ENCODE assay signal across 20 cellular contexts in the genomic region with DNA sequence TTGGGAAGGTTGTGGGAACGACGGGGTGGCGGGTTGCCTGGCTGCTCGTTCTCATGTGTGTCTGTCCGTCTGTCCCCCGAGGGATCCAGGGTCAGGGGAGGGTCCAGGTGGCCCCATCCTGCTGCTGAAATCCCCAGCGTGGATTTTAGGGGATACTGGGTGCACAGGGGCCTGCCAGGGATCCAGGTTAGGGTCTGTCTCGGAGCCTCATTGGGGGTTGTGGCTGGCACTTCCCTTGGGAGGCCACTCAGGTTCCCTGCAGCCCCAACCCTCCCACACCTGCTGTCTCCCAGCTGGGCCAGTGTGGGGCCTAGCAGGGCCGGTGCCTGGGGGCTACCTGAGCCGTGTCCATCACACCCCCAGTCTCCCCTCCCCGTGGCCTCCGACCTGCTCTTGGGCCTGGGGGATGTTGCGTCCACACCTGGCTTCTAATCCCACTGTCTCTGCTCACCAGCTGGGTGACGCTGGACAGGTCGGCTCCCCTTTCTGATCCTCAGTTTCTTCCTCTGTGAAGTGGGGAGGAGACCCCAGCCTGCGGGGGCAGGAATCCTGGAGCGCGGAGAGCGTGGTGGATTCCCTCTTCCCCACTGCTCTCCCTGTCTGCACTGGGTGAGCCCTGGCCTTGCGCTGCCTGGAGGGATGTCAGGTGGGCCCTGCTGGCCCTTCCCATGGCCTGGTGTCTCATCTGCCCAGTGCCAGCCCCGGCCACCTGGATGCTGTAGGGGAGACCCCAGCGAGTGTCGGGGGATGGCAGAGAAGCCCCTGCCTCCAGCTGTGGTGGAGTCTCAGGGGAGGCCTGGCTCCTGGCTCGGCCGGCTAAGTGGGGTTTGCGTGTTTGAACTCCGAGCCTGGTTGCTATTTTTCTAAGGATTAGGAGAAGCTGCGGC.
DNase-seq lines count a peak whose midpoint lies in the region; ATAC-seq and TF ChIP-seq lines count a peak whose summit lies in the region.
"Had no signal": no experiment of that assay in that cellular context is flagged by ENCODE, and none has a peak within 500 bp of the region (broad histone marks: within the 10 kb centered on the region; RNA-seq: fewer than 3 reads in every experiment).

No MANE protein-coding gene starts in this region.

- no peak overlapping the region; the same call in 1 of the 2 replicates for H2BK15ac ChIP-seq in H9 (ENCODE audit: low read depth, low read length)

- no peak overlapping the region for H4K5ac ChIP-seq in H9 (ENCODE audit: insufficient read length, low read depth, low read length)

- H3K56ac ChIP-seq in H9 (ENCODE audit: insufficient read length, low read depth, low read length), result no peak overlapping the region

- H3K36me3 Mint-ChIP-seq in H9 (ENCODE audit: insufficient read depth in 1 of 3, low read depth in 3 of 3), result no peaks in the 10 kb centered on the region
- no peaks in the 10 kb centered on the region for H3K36me3 Mint-ChIP-seq in Calu3 (ENCODE audit: insufficient read depth, unreplicated experiment)
- H3K36me3 Mint-ChIP-seq: CD8-positive, alpha-beta T cell had no signal

- no CpG with 5 or more reads among the region's 28 CpGs for WGBS in H9 (ENCODE audit: extremely low coverage, insufficient read length, low lambda C conversion rate)
- 73 to 92% (median 80%) methylated on average over 19 to 28 of the region's 28 CpGs for WGBS in spleen, 5 donors

- H3T11ph ChIP-seq in H9 (ENCODE audit: low read length), result no peak overlapping the region

- ATAC-seq in lower lobe of right lung, result peak; percentile 10 to 23
- ATAC-seq: CD8-positive, alpha-beta T cell; K562 had no signal

- H3K27me3 Mint-ChIP-seq in H9 (ENCODE audit: low read depth) (no peaks in the 10 kb centered on the region; the same call in 1 of the 2 replicates), Calu3 (ENCODE audit: unreplicated experiment) (peaks cover 43% of the 10 kb centered on the region)

- peaks cover 0 to 30% (median 21%) of the 10 kb centered on the region in 10 experiments; a peak in 13 of 20 replicates for H3K4me1 ChIP-seq in BLaER1 treated with 17β-estradiol and CSF1 and Interleukin-3, amounts not matched to agents 10 nM and 100 nM
- no peaks in the 10 kb centered on the region for H3K4me1 ChIP-seq in H9 (ENCODE audit: insufficient read depth, low read length)
- no peaks in the 10 kb centered on the region for H3K4me1 ChIP-seq in lower lobe of right lung
- H3K4me1 ChIP-seq in spleen, result no peaks in the 10 kb centered on the region
- H3K4me1 ChIP-seq: HAP-1 had no signal

- H2BK20ac ChIP-seq in H9 (ENCODE audit: low read depth, low read length, poor library complexity, severe bottlenecking), result no peak overlapping the region

- H4K20me1 ChIP-seq in BLaER1 treated with 17β-estradiol and CSF1 and Interleukin-3, amounts not matched to agents 10 nM and 100 nM, result peaks cover 0 to 12% (median 0%) of the 10 kb centered on the region in 11 experiments; a peak in 1 of 22 replicates
- no peaks in the 10 kb centered on the region for H4K20me1 ChIP-seq in H9 (ENCODE audit: control insufficient read depth, insufficient read depth, insufficient read length)

- CTCF ChIA-PET in Calu3 (lab: Charles Lee), result interaction anchor here (0.6 kb wide), 1 partner anchor 61 kb away, joined by 3 read pairs; no protein-coding TSS in a partner anchor

- H3K36me3 ChIP-seq in BLaER1 treated with 17β-estradiol and CSF1 and Interleukin-3, amounts not matched to agents 10 nM and 100 nM, result no peaks in the 10 kb centered on the region
- H3K36me3 ChIP-seq in lower lobe of right lung, result no peaks in the 10 kb centered on the region
- no peaks in the 10 kb centered on the region for H3K36me3 ChIP-seq in spleen
- H3K36me3 ChIP-seq: HAP-1 had no signal

- H3K79me2 ChIP-seq in H9 (ENCODE audit: insufficient read depth, low read length), result no peaks in the 10 kb centered on the region

- no peak for TF ChIP-seq CTCF in H9 (conservative IDR thresholded peaks at IDR 0.05)
- TF ChIP-seq CTCF in lower lobe of right lung (IDR thresholded peaks at IDR 0.05), result no peak
- TF ChIP-seq CTCF in spleen (IDR thresholded peaks at IDR 0.05 in 8 of 11, conservative IDR thresholded peaks at IDR 0.05 in 3 of 11), result no peak
- TF ChIP-seq CTCF in Calu3 (IDR thresholded peaks at IDR 0.05; ENCODE audit: unreplicated experiment), result no peak

- H2BK12ac ChIP-seq in H9 (ENCODE audit: insufficient read length, low read depth, low read length), result no peak overlapping the region

- H3K14ac ChIP-seq in H9 (ENCODE audit: insufficient read depth, low read length), result no peak overlapping the region; the same call in 1 of the 2 replicates

- no peaks in the 10 kb centered on the region for H3K9me3 ChIP-seq in BLaER1 treated with 17β-estradiol and CSF1 and Interleukin-3, amounts not matched to agents 10 nM and 100 nM (replicated peaks in 1 of 11)
- H3K9me3 ChIP-seq in H9 (ENCODE audit: control insufficient read depth, low read depth, low read length) (no peaks in the 10 kb centered on the region), lower lobe of right lung (no peaks in the 10 kb centered on the region), spleen (peaks cover 0 to 9% (median 0%) of the 10 kb centered on the region in 8 donors)
- H3K9me3 ChIP-seq: HAP-1 had no signal

- intact Hi-C loops in lower lobe of right lung (cut with DNase I) (no loop called here), spleen (cut with DNase I; ENCODE audit: low total_unique reads) (no loop called here), Calu3 (cut with micrococcal nuclease; ENCODE audit: unreplicated experiment) (no loop called here)

- H4K91ac ChIP-seq in H9 (ENCODE audit: insufficient read length, low read depth, low read length), result no peak overlapping the region

- TF ChIP-seq POLR2A in spleen (IDR thresholded peaks at IDR 0.05), result no peak

- H3K4me1 Mint-ChIP-seq in H9 (no peaks in the 10 kb centered on the region), Calu3 (ENCODE audit: low read depth, unreplicated experiment) (no peaks in the 10 kb centered on the region)

- no peak overlapping the region for H3K4me3 ChIP-seq in BLaER1 treated with 17β-estradiol and CSF1 and Interleukin-3, amounts not matched to agents 10 nM and 100 nM
- no peak overlapping the region for H3K4me3 ChIP-seq in lower lobe of right lung
- no peak overlapping the region for H3K4me3 ChIP-seq in spleen
- H3K4me3 ChIP-seq: HAP-1, K562, PC-9, SK-N-MC had no signal

- H3K4me2 ChIP-seq in BLaER1 treated with 17β-estradiol and CSF1 and Interleukin-3, amounts not matched to agents 10 nM and 100 nM, result peak overlapping the region in 6 of 11 experiments; percentile 6 to 67 (median 61); a peak in 9 of 22 replicates
- H3K4me2 ChIP-seq in H9 (ENCODE audit: insufficient read depth, insufficient read length, low read length), result no peak overlapping the region
- H3K4me2 ChIP-seq: PC-9 had no signal

- no peak overlapping the region for H2BK120ac ChIP-seq in H9 (ENCODE audit: low read depth, low read length, poor library complexity, severe bottlenecking)

- H3K23ac ChIP-seq in H9 (ENCODE audit: insufficient read length, low read depth, low read length), result no peak overlapping the region

- no peak overlapping the region for H3K27ac ChIP-seq in BLaER1 treated with 17β-estradiol and CSF1 and Interleukin-3, amounts not matched to agents 10 nM and 100 nM
- H3K27ac ChIP-seq in H9 (ENCODE audit: insufficient read length, low read depth, low read length), result no peak overlapping the region
- H3K27ac ChIP-seq in lower lobe of right lung, result no peak overlapping the region
- H3K27ac ChIP-seq in spleen, result no peak overlapping the region
- H3K27ac ChIP-seq: PC-9, SK-N-MC had no signal

- no TSS peak for BruUV-seq in Calu3 (replicated peaks; lab: Mats Ljungman, UMichigan)

- no peaks in the 10 kb centered on the region for H3K27me3 ChIP-seq in BLaER1 treated with 17β-estradiol and CSF1 and Interleukin-3, amounts not matched to agents 10 nM and 100 nM
- H3K27me3 ChIP-seq in H9 (ENCODE audit: insufficient read depth, low read length) (no peaks in the 10 kb centered on the region), lower lobe of right lung (ENCODE audit: low read depth) (peaks cover 14% of the 10 kb centered on the region), spleen (replicated peaks in 1 of 7) (peaks cover 0 to 44% (median 0%) of the 10 kb centered on the region in 7 donors)

- H2BK5ac ChIP-seq in H9 (ENCODE audit: insufficient read length, low read length), result no peak overlapping the region

- H3K23me2 ChIP-seq in H9 (ENCODE audit: insufficient read length, low read depth, low read length, poor library complexity, severe bottlenecking), result no peaks in the 10 kb centered on the region

- no peak overlapping the region for H2AK5ac ChIP-seq in H9 (ENCODE audit: insufficient read length, low read length)

- no peaks in the 10 kb centered on the region for H3K9me3 Mint-ChIP-seq in H9
- no peaks in the 10 kb centered on the region for H3K9me3 Mint-ChIP-seq in Calu3 (ENCODE audit: low read depth, unreplicated experiment)
- H3K9me3 Mint-ChIP-seq: CD8-positive, alpha-beta T cell had no signal

- H3K27ac Mint-ChIP-seq in H9 (peak overlapping the region in 1 of 3 experiments; percentile 31; a peak in 1 of 7 replicates), Calu3 (ENCODE audit: unreplicated experiment) (no peak overlapping the region)
- H3K27ac Mint-ChIP-seq: CD8-positive, alpha-beta T cell had no signal

- no peaks in the 10 kb centered on the region for H3K79me1 ChIP-seq in H9 (ENCODE audit: insufficient read depth, low read depth, low read length, poor library complexity, severe bottlenecking)

- H3K9ac ChIP-seq in BLaER1 treated with 17β-estradiol and CSF1 and Interleukin-3, amounts not matched to agents 10 nM and 100 nM, result no peak overlapping the region
- H3K9ac ChIP-seq in H9 (ENCODE audit: extremely low read depth, insufficient read length, low read length), result no peak overlapping the region

- no peak overlapping the region for H2AFZ ChIP-seq in H9 (ENCODE audit: low read length)
- H2AFZ ChIP-seq: PC-9 had no signal

- peak; percentile 17 for DNase-seq in H9
- DNase-seq in lower lobe of right lung, result peak; percentile 35
- DNase-seq in spleen, result peak; percentile 54
- DNase-seq in Calu3, result no peak
- DNase-seq in NCI-H2196 treated with DMSO at 0.1 percent for 48 hours (lab: John Stamatoyannopoulos, UW; ENCODE audit: unreplicated experiment), result no peak
- DNase-seq in NCI-H1092 (lab: John Stamatoyannopoulos, UW), result no peak
- DNase-seq: CD8-positive, alpha-beta T cell; DMS153; MM.1S; NCI-H1092 treated with DMSO at 0.1 percent for 48 hours; NCI-H2029 treated with DMSO at 0.1 percent for 48 hours; NCI-H2171 treated with DMSO at 0.1 percent for 48 hours; NCI-H446 treated with DMSO at 0.1 percent for 48 hours; NCI-H526 treated with DMSO at 0.1 percent for 48 hours; SHP77 treated with DMSO at 0.1 percent for 48 hours had no signal

- H3K18ac ChIP-seq in H9 (ENCODE audit: insufficient read length, low read depth, low read length), result no peak overlapping the region

- H3K4me3 Mint-ChIP-seq in H9 (no peak overlapping the region), Calu3 (ENCODE audit: low read depth, unreplicated experiment) (no peak overlapping the region)
- H3K4me3 Mint-ChIP-seq: CD8-positive, alpha-beta T cell had no signal

- H4K8ac ChIP-seq in H9 (replicated peaks; ENCODE audit: insufficient read length, low read depth, low read length), result no peak overlapping the region

- H3K4ac ChIP-seq in H9 (ENCODE audit: low read depth, low read length), result no peak overlapping the region

Comparison
In these comparisons a context has a peak if more than half of its experiments do, and no peak if none do; other contexts are left out.
1. DNase-seq: peak in H9 (single experiment), lower lobe of right lung (single experiment) and spleen (single experiment); none in Calu3 (single experiment), NCI-H2196 treated with DMSO at 0.1 percent for 48 hours (single experiment) and NCI-H1092 (single experiment).